20 cellular contexts compared by ENCODE assay signal in genomic region chr16:11147033-11147848, GRCh38.
DNase-seq lines count a peak whose midpoint lies in the region; ATAC-seq lines count a peak whose summit lies in the region.
"Had no signal": no experiment of that assay in that cellular context is flagged by ENCODE, and none has a peak within 500 bp of the region (broad histone marks: within the 10 kb centered on the region; RNA-seq: fewer than 3 reads in every experiment).

No MANE protein-coding gene starts in this region.

- DNase-seq in COLO829 (ENCODE audit: low spot score) (peak; percentile 66), T-helper 17 cell (no peak), left lobe of liver (ENCODE audit: low spot score) (no peak), trophoblast cell (no peak), iPS-NIHi11 (ENCODE audit: low spot score) (no peak)
- no peak for DNase-seq in activated CD4-positive, alpha-beta T cell treated with anti-CD3 and anti-CD28 coated beads, Interleukin-2, amount 10 ng/mL, durations not matched to agents 24 days and 14 days
- DNase-seq: AML-193; DMS 273 treated with DMSO at 0.1 percent for 48 hours; GDM1; HCEC 1CT; KBM-7; NCI-H1105 treated with DMSO at 0.1 percent for 48 hours; NCI-H1694 treated with DMSO at 0.1 percent for 48 hours; NCI-H510A; NCI-H748 treated with DMSO at 0.1 percent for 48 hours; NK-92 treated with Interleukin-12 subunit alpha and Interleukin-12 subunit beta, amount 100 ng/mL, for 24 hours; Right ventricle myocardium superior had no signal

- no peak overlapping the region for H3K23ac ChIP-seq in trophoblast cell (ENCODE audit: low read length)

- no CpG with 5 or more reads among the region's 10 CpGs for WGBS in trophoblast cell (ENCODE audit: extremely low coverage, insufficient coverage, insufficient read length)

- no peak overlapping the region for H3K9ac ChIP-seq in trophoblast cell (ENCODE audit: low read length)

- H2AK5ac ChIP-seq in trophoblast cell (ENCODE audit: low read length), result peak overlapping the region; percentile 17

- no peak overlapping the region for H3K4ac ChIP-seq in trophoblast cell (ENCODE audit: low read depth, low read length)

- H4K8ac ChIP-seq in trophoblast cell (ENCODE audit: low read depth, low read length), result no peak overlapping the region

- H3K9me3 ChIP-seq in T-helper 17 cell (ENCODE audit: control insufficient read depth, low read length, poor library complexity, severe bottlenecking), result no peaks in the 10 kb centered on the region
- H3K9me3 ChIP-seq in trophoblast cell (ENCODE audit: insufficient read depth, low read depth, low read length), result peaks cover 2% of the 10 kb centered on the region

- H2BK5ac ChIP-seq in trophoblast cell (ENCODE audit: low read depth, low read length, poor library complexity), result no peak overlapping the region

- H3K36me3 Mint-ChIP-seq in T-helper 17 cell (ENCODE audit: low read depth), result peaks cover 3% of the 10 kb centered on the region
- peaks cover 24% of the 10 kb centered on the region for H3K36me3 Mint-ChIP-seq in activated CD4-positive, alpha-beta T cell treated with anti-CD3 and anti-CD28 coated beads, Interleukin-2, amount 10 ng/mL, durations not matched to agents 24 days and 14 days (ENCODE audit: low read depth)

- no peaks in the 10 kb centered on the region for H3K27me3 ChIP-seq in trophoblast cell (ENCODE audit: insufficient read depth, low read length)

- no peak overlapping the region for H2AFZ ChIP-seq in trophoblast cell (ENCODE audit: insufficient read depth, low read length, poor library complexity)

- H4K12ac ChIP-seq in trophoblast cell (ENCODE audit: low read depth, low read length), result no peak overlapping the region

- H3K4me3 ChIP-seq in trophoblast cell (ENCODE audit: low read depth, low read length), result no peak overlapping the region
- H3K4me3 ChIP-seq: SK-N-MC had no signal

- H3K27ac Mint-ChIP-seq in T-helper 17 cell, result peak overlapping the region; percentile 14
- H3K27ac Mint-ChIP-seq in activated CD4-positive, alpha-beta T cell treated with anti-CD3 and anti-CD28 coated beads, Interleukin-2, amount 10 ng/mL, durations not matched to agents 24 days and 14 days, result no peak overlapping the region
- H3K27ac Mint-ChIP-seq: CD14-positive monocyte had no signal

- H2BK120ac ChIP-seq in trophoblast cell (ENCODE audit: insufficient read depth, low read length, poor library complexity), result no peak overlapping the region

- no peak overlapping the region for H4K91ac ChIP-seq in trophoblast cell (ENCODE audit: low read depth, low read length)

- no peaks in the 10 kb centered on the region for H3K36me3 ChIP-seq in trophoblast cell (ENCODE audit: control insufficient read depth in 1 of 2, insufficient read depth in 2 of 2, low read length in 2 of 2)

- H3K27ac ChIP-seq in trophoblast cell (ENCODE audit: low read depth, low read length), result no peak overlapping the region
- H3K27ac ChIP-seq: SK-N-MC had no signal

- no peaks in the 10 kb centered on the region for H3K9me3 Mint-ChIP-seq in activated CD4-positive, alpha-beta T cell treated with anti-CD3 and anti-CD28 coated beads, Interleukin-2, amount 10 ng/mL, durations not matched to agents 24 days and 14 days

- H3K27me3 Mint-ChIP-seq in T-helper 17 cell, result no peaks in the 10 kb centered on the region
- no peaks in the 10 kb centered on the region for H3K27me3 Mint-ChIP-seq in activated CD4-positive, alpha-beta T cell treated with anti-CD3 and anti-CD28 coated beads, Interleukin-2, amount 10 ng/mL, durations not matched to agents 24 days and 14 days

- H3K4me2 ChIP-seq in trophoblast cell (ENCODE audit: low read length), result no peak overlapping the region

- H2BK12ac ChIP-seq in trophoblast cell (ENCODE audit: low read length), result no peak overlapping the region

- no peaks in the 10 kb centered on the region for H3K79me1 ChIP-seq in trophoblast cell (ENCODE audit: low read length)

- H3K18ac ChIP-seq in trophoblast cell (ENCODE audit: low read length), result no peak overlapping the region

- intact Hi-C loops in activated CD4-positive, alpha-beta T cell treated with anti-CD3 and anti-CD28 coated beads, Interleukin-2, amount 10 ng/mL, durations not matched to agents 24 days and 14 days (cut with micrococcal nuclease), result no loop called here

- H3K79me2 ChIP-seq in trophoblast cell (ENCODE audit: control insufficient read depth, insufficient read depth, low read length, poor library complexity), result no peaks in the 10 kb centered on the region

- H3K14ac ChIP-seq in trophoblast cell (ENCODE audit: low read length), result no peak overlapping the region

- H3K4me1 Mint-ChIP-seq in T-helper 17 cell, result peaks cover 9% of the 10 kb centered on the region
- H3K4me1 Mint-ChIP-seq in activated CD4-positive, alpha-beta T cell treated with anti-CD3 and anti-CD28 coated beads, Interleukin-2, amount 10 ng/mL, durations not matched to agents 24 days and 14 days, result peaks cover 26% of the 10 kb centered on the region

- H3K4me3 Mint-ChIP-seq in T-helper 17 cell, result no peak overlapping the region
- H3K4me3 Mint-ChIP-seq in activated CD4-positive, alpha-beta T cell treated with anti-CD3 and anti-CD28 coated beads, Interleukin-2, amount 10 ng/mL, durations not matched to agents 24 days and 14 days, result no peak overlapping the region
- H3K4me3 Mint-ChIP-seq: CD14-positive monocyte had no signal

- peaks cover 6 to 7% of the 10 kb centered on the region in 2 experiments for H3K4me1 ChIP-seq in trophoblast cell (ENCODE audit: control insufficient read depth in 1 of 2, insufficient read depth in 2 of 2, low read length in 2 of 2)

- ATAC-seq in T-helper 17 cell, result no peak
- peak; percentile 75 for ATAC-seq in left lobe of liver
- ATAC-seq in GM21515 (IDR thresholded peaks at IDR 0.05; ENCODE audit: unreplicated experiment), result no peak
